Comparison of ENCODE assay signal across 9 cellular contexts in the genomic region with DNA sequence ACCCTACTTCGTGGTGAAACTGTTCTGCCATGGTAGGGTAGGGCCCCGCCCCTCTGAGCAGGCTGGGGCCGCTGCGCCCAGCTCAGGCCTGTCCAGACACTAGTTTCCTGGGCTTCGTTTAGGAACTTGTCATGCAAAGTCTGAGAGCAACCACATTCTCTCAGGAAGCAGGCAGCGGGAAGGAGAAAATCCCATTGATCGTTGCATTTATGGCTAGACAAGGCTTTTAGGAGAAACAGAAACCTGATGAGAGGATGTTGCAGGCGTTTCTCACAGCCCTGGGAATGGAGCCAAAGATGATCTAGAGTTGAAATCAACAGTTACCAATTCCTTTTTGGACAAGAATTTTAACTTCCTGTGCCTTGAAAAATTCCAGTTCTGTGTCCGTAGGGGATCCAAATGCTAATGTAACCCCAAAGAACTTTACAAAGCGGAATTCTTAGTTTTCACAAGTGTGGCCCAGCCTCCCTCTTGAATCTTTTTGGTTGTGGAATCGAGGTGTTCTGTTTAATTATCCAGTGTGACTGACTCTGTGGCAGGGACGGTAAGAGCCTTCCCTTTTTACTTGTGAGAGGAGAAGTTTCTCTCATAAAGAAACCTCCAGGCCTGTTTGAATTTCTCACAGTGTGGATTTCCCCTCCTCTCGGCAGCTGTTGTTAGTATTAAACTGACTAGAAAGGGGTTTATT. TPM values are rescaled to one million over a fixed set of nuclear protein-coding genes. Genes with fewer than 3 reads are reported as not detected.
DNase-seq lines count a peak whose midpoint lies in the region; ATAC-seq and TF ChIP-seq lines count a peak whose summit lies in the region.
"Had no signal": no experiment of that assay in that cellular context is flagged by ENCODE, and none has a peak within 500 bp of the region (broad histone marks: within the 10 kb centered on the region; RNA-seq: fewer than 3 reads in every experiment).

No MANE protein-coding gene starts in this region.

- no peak for TF ChIP-seq CTCF in fibroblast of lung (conservative IDR thresholded peaks at IDR 0.05 in 1 of 2, IDR thresholded peaks at IDR 0.05 in 1 of 2; ENCODE audit: low read depth in 1 of 2, low read length in 2 of 2)
- no peak for TF ChIP-seq CTCF in psoas muscle (IDR thresholded peaks at IDR 0.05)

- H3K36me3 ChIP-seq in fibroblast of lung (ENCODE audit: control insufficient read depth, insufficient read depth, low read length) (no peaks in the 10 kb centered on the region), psoas muscle (ENCODE audit: insufficient read depth in 1 of 2, low read depth in 1 of 2) (no peaks in the 10 kb centered on the region)

- H4K20me1 ChIP-seq in fibroblast of lung (ENCODE audit: control insufficient read depth, extremely low read depth, insufficient read depth, low read length) = no peaks in the 10 kb centered on the region

- no peak overlapping the region for H3K9ac ChIP-seq in fibroblast of lung (ENCODE audit: insufficient read depth, low read length)

- H3K4me3 ChIP-seq in fibroblast of lung (replicated peaks in 1 of 4; ENCODE audit: control extremely low read depth in 1 of 4, insufficient read depth in 1 of 4, low read depth in 3 of 4, low read length in 4 of 4) (peak overlapping the region in 3 of 4 experiments; percentile 2 to 27 (median 9)), psoas muscle (peak overlapping the region; percentile 22)

- peak overlapping the region; percentile 55 for H3K4me2 ChIP-seq in fibroblast of lung (ENCODE audit: extremely low read depth, insufficient read depth, low read length)

- H3K9me3 ChIP-seq in fibroblast of lung (ENCODE audit: control insufficient read depth, insufficient read depth, low read depth, low read length) (no peaks in the 10 kb centered on the region), psoas muscle (no peaks in the 10 kb centered on the region)

- ATAC-seq in GM21529 (IDR thresholded peaks at IDR 0.05; ENCODE audit: unreplicated experiment) (peak; percentile 71), psoas muscle (peak in 3 of 4 donors; percentile 31 to 42 (median 40))

- H3K27me3 ChIP-seq in fibroblast of lung (ENCODE audit: control insufficient read depth, insufficient read depth, low read length) = no peaks in the 10 kb centered on the region
- H3K27me3 ChIP-seq in psoas muscle (ENCODE audit: insufficient read depth in 3 of 3, low read length in 2 of 3) = no peaks in the 10 kb centered on the region

- H3K4me1 ChIP-seq in fibroblast of lung (ENCODE audit: control insufficient read depth, extremely low read depth, insufficient read depth, low read length) (peaks cover 6% of the 10 kb centered on the region), psoas muscle (no peaks in the 10 kb centered on the region)

- intact Hi-C loops in psoas muscle (cut with DNase I) = no loop called here

- 39 to 43% (median 42%) methylated on average over 13 of the region's 13 CpGs for WGBS in psoas muscle, 3 donors

- H3K27ac ChIP-seq in fibroblast of lung (ENCODE audit: insufficient read depth, low read length) (peak overlapping the region; percentile 74), psoas muscle (peak overlapping the region; percentile 56)
- H3K27ac ChIP-seq: HL-60 had no signal

- peak overlapping the region; percentile 93 for H2AFZ ChIP-seq in fibroblast of lung (ENCODE audit: low read length)

- DNase-seq in EL (peak; percentile 76), M059J (ENCODE audit: low read depth) (peak; percentile 53), fibroblast of lung (ENCODE audit: low read depth in 2 of 2) (peak; percentile 63 to 71), psoas muscle (no peak), NCI-H2107 (lab: John Stamatoyannopoulos, UW) (no peak), activated T-cell treated with anti-CD3 and anti-CD28 coated beads for 4 hours (no peak), NCI-H748 treated with DMSO at 0.1 percent for 48 hours (lab: John Stamatoyannopoulos, UW) (no peak)

- H3K79me2 ChIP-seq in fibroblast of lung (ENCODE audit: control insufficient read depth, insufficient read depth, low read length) = no peaks in the 10 kb centered on the region

RNA-seq across cellular contexts. Expression of a gene that starts 4.5 kb away (rescaled TPM):
- not detected in 2 replicates for total RNA-seq in M059J (2014; rRNA removed; shearing (Covaris generic))
- total RNA-seq in fibroblast of lung = not detected in 2 replicates
- polyA plus RNA-seq in fibroblast of lung = not detected in 2 replicates
- not detected in 2 replicates for polyA plus RNA-seq in fibroblast of lung (2012)
- polyA minus RNA-seq in fibroblast of lung (ENCODE audit: low replicate concordance) = not detected in 2 replicates
- total RNA-seq in psoas muscle = under 1 TPM; 0.10 to 0.51 (median 0.44) TPM
- polyA plus RNA-seq in psoas muscle = under 1 TPM; 0.03 to 0.14 (median 0.11) TPM

RNA-seq across cellular contexts. Expression of a gene that starts 11.5 kb away (rescaled TPM):
- 1.1 and 5.4 TPM in 2 replicates for total RNA-seq in M059J (2014; rRNA removed; shearing (Covaris generic))
- total RNA-seq in fibroblast of lung (under 0.01 and 0.33 TPM in 2 replicates), psoas muscle (1 to 10 TPM in 1 of 4 donors, under 1 TPM in 2, not detected in 1; 0.29 to 1.5 (median 0.32) TPM)
- polyA plus RNA-seq in fibroblast of lung (0.07 TPM in 1 of 2 replicates, not detected in the other), psoas muscle (under 1 TPM; 0.06 to 0.17 (median 0.16) TPM)
- not detected in 2 replicates for polyA plus RNA-seq in fibroblast of lung (2012)
- not detected in 2 replicates for polyA minus RNA-seq in fibroblast of lung (ENCODE audit: low replicate concordance)

RNA-seq across cellular contexts. Expression of a gene that starts 21.1 kb away (rescaled TPM):
- 15.6 and 20.2 TPM in 2 replicates for total RNA-seq in M059J (2014; rRNA removed; shearing (Covaris generic))
- total RNA-seq in fibroblast of lung (25.1 and 29.8 TPM in 2 replicates), psoas muscle (10 to 100 TPM; 27.0 to 44.3 (median 30.7) TPM)
- polyA plus RNA-seq in fibroblast of lung (33.7 and 34.4 TPM in 2 replicates), psoas muscle (10 to 100 TPM; 18.6 to 34.6 (median 21.5) TPM)
- 26.2 and 27.3 TPM in 2 replicates for polyA plus RNA-seq in fibroblast of lung (2012)
- polyA minus RNA-seq in fibroblast of lung (ENCODE audit: low replicate concordance) = 6.1 and 8.9 TPM in 2 replicates

RNA-seq across cellular contexts. Expression of a gene that starts 24.0 kb away (rescaled TPM):
- 0.37 and 0.74 TPM in 2 replicates for total RNA-seq in M059J (2014; rRNA removed; shearing (Covaris generic))
- not detected in 2 replicates for total RNA-seq in fibroblast of lung
- 0.03 TPM in 1 of 2 replicates, not detected in the other for polyA plus RNA-seq in fibroblast of lung
- not detected in 2 replicates for polyA plus RNA-seq in fibroblast of lung (2012)
- not detected in 2 replicates for polyA minus RNA-seq in fibroblast of lung (ENCODE audit: low replicate concordance)
- under 1 TPM in 1 of 4 donors, not detected in 3; 0.37 TPM for total RNA-seq in psoas muscle
- polyA plus RNA-seq in psoas muscle = under 1 TPM in 2 of 3 donors, not detected in 1; 0.03 to 0.15 TPM

Comparison
In these comparisons a context has a peak if more than half of its experiments do, and no peak if none do; other contexts are left out.
1. DNase-seq: peak in EL (single experiment), M059J (single experiment) and fibroblast of lung (2 of 2); none in psoas muscle (0 of 2), NCI-H2107 (single experiment), activated T-cell treated with anti-CD3 and anti-CD28 coated beads for 4 hours (single experiment) and NCI-H748 treated with DMSO at 0.1 percent for 48 hours (single experiment).